ENCODE assay signal across 25 cellular contexts in genomic region chr17:8557176-8557806, GRCh38.
DNase-seq lines count a peak whose midpoint lies in the region; ATAC-seq and TF ChIP-seq lines count a peak whose summit lies in the region.
"Had no signal": no experiment of that assay in that cellular context is flagged by ENCODE, and none has a peak within 500 bp of the region (broad histone marks: within the 10 kb centered on the region; RNA-seq: fewer than 3 reads in every experiment).

No MANE protein-coding gene starts in this region.

- H3K79me2 ChIP-seq in PC-3 (ENCODE audit: low read length): no peaks in the 10 kb centered on the region

- H3K4me3 ChIP-seq in AG10803 (ENCODE audit: low read length): no peak overlapping the region
- no peak overlapping the region for H3K4me3 ChIP-seq in PC-3 (ENCODE audit: low read length)
- no peak overlapping the region for H3K4me3 ChIP-seq in fibroblast of mammary gland (ENCODE audit: control insufficient read depth, low read depth, low read length)
- H3K4me3 ChIP-seq in testis: no peak overlapping the region
- H3K4me3 ChIP-seq: MG63 had no signal

- H3K36me3 ChIP-seq in PC-3 (ENCODE audit: low read depth, low read length) (no peaks in the 10 kb centered on the region), testis (ENCODE audit: low read depth, missing control alignments) (peaks cover 3% of the 10 kb centered on the region)
- H3K36me3 ChIP-seq: MG63 had no signal

- ATAC-seq in PC-3 (no peak), HG03159 (IDR thresholded peaks at IDR 0.05; ENCODE audit: unreplicated experiment) (no peak)
- ATAC-seq: T-cell had no signal

- no peak overlapping the region for H3K4me2 ChIP-seq in PC-3 (ENCODE audit: low read length)

- H3K4me1 ChIP-seq in PC-3 (ENCODE audit: insufficient read depth, low read length) (peaks cover 45% of the 10 kb centered on the region), testis (no peaks in the 10 kb centered on the region)

- H3K4me3 Mint-ChIP-seq in nephron: no peak overlapping the region
- no peak overlapping the region for H3K4me3 Mint-ChIP-seq in activated CD4-positive, alpha-beta T cell treated with anti-CD3 and anti-CD28 coated beads, Interleukin-2, amount 10 ng/mL, durations not matched to agents 24 days and 14 days
- H3K4me3 Mint-ChIP-seq: activated CD4-positive, alpha-beta memory T cell treated with anti-CD3 and anti-CD28 coated beads for 36 hours; activated naive CD4-positive, alpha-beta T cell treated with anti-CD3 and anti-CD28 coated beads, Interleukin-2, amount 50 U/mL, for 24 hours; B cell; CD8-positive, alpha-beta memory T cell; H9; memory B cell; T-cell had no signal

- no peaks in the 10 kb centered on the region for H3K9me3 Mint-ChIP-seq in nephron
- H3K9me3 Mint-ChIP-seq in activated CD4-positive, alpha-beta T cell treated with anti-CD3 and anti-CD28 coated beads, Interleukin-2, amount 10 ng/mL, durations not matched to agents 24 days and 14 days: no peaks in the 10 kb centered on the region
- H3K9me3 Mint-ChIP-seq: activated CD4-positive, alpha-beta memory T cell treated with anti-CD3 and anti-CD28 coated beads for 36 hours; activated naive CD4-positive, alpha-beta T cell treated with anti-CD3 and anti-CD28 coated beads, Interleukin-2, amount 50 U/mL, for 24 hours; CD8-positive, alpha-beta memory T cell; memory B cell; T-cell had no signal

- 80 to 91% methylated on average over 5 of the region's 5 CpGs for WGBS in testis, 2 donors

- H3K9me3 ChIP-seq in PC-3 (ENCODE audit: low read length): no peaks in the 10 kb centered on the region
- no peaks in the 10 kb centered on the region for H3K9me3 ChIP-seq in testis
- H3K9me3 ChIP-seq: MG63 had no signal

- TF ChIP-seq CTCF in AG10803 (conservative IDR thresholded peaks at IDR 0.05; ENCODE audit: low read length): no peak
- no peak for TF ChIP-seq CTCF in PC-3 (conservative IDR thresholded peaks at IDR 0.05; ENCODE audit: low read depth, low read length)
- no peak for TF ChIP-seq CTCF in fibroblast of mammary gland (conservative IDR thresholded peaks at IDR 0.05; ENCODE audit: control insufficient read depth, insufficient read depth, low read depth, low read length)
- no peak for TF ChIP-seq CTCF in nephron (IDR thresholded peaks at IDR 0.05; ENCODE audit: unreplicated experiment in 3 of 3)
- TF ChIP-seq CTCF in testis (IDR thresholded peaks at IDR 0.05): no peak

- POLR2A ChIA-PET in PC-3 (lab: Charles Lee; ENCODE audit: unreplicated experiment): no interaction called here

- peak; percentile 27 for DNase-seq in AG10803 (ENCODE audit: low read depth)
- DNase-seq in PC-3: peak; percentile 3
- DNase-seq in fibroblast of mammary gland (ENCODE audit: low read depth): peak; percentile 17
- no peak for DNase-seq in activated CD4-positive, alpha-beta T cell treated with anti-CD3 and anti-CD28 coated beads, Interleukin-2, amount 10 ng/mL, durations not matched to agents 24 days and 14 days
- no peak for DNase-seq in testis
- no peak for DNase-seq in cerebellar nuclear complex (lab: John Stamatoyannopoulos, UW)
- DNase-seq: activated CD4-positive, alpha-beta memory T cell treated with anti-CD3 and anti-CD28 coated beads for 36 hours; activated CD8-positive, alpha-beta memory T cell treated with anti-CD3 and anti-CD28 coated beads, Interleukin-2, amount 50 U/mL, for 48 hours; anterior cingulate cortex; CD8-positive, alpha-beta memory T cell; H9; KG1; kidney glomerular epithelial cell; MG63; NCI-H1417; NCI-H2081 treated with DMSO at 0.1 percent for 48 hours; NCI-H774; stimulated activated naive CD4-positive, alpha-beta T cell treated with Interleukin-2 at 50 U/mL for 16 hours; T-cell had no signal

- peaks cover 68% of the 10 kb centered on the region for H3K36me3 Mint-ChIP-seq in nephron (ENCODE audit: low read depth)
- peaks cover 2% of the 10 kb centered on the region for H3K36me3 Mint-ChIP-seq in activated CD4-positive, alpha-beta T cell treated with anti-CD3 and anti-CD28 coated beads, Interleukin-2, amount 10 ng/mL, durations not matched to agents 24 days and 14 days (ENCODE audit: low read depth)
- H3K36me3 Mint-ChIP-seq: activated CD4-positive, alpha-beta memory T cell treated with anti-CD3 and anti-CD28 coated beads for 36 hours; activated naive CD4-positive, alpha-beta T cell treated with anti-CD3 and anti-CD28 coated beads, Interleukin-2, amount 50 U/mL, for 24 hours; CD8-positive, alpha-beta memory T cell; memory B cell; T-cell had no signal

- H3K27ac ChIP-seq in PC-3 (ENCODE audit: low read length): no peak overlapping the region
- no peak overlapping the region for H3K27ac ChIP-seq in testis

- H3K27me3 ChIP-seq in PC-3 (ENCODE audit: low read length): no peaks in the 10 kb centered on the region
- H3K27me3 ChIP-seq in testis: no peaks in the 10 kb centered on the region
- H3K27me3 ChIP-seq: MG63 had no signal

- CTCF ChIA-PET in PC-3 (lab: Charles Lee): no interaction called here

- no peaks in the 10 kb centered on the region for H4K20me1 ChIP-seq in PC-3 (ENCODE audit: low read length)

- no peak overlapping the region for H2AFZ ChIP-seq in PC-3 (ENCODE audit: low read length)

- no peak for TF ChIP-seq POLR2A in testis (IDR thresholded peaks at IDR 0.05)

- peak overlapping the region in 2 of 3 experiments; percentile 29 to 42 for H3K27ac Mint-ChIP-seq in nephron
- no peak overlapping the region for H3K27ac Mint-ChIP-seq in activated CD4-positive, alpha-beta T cell treated with anti-CD3 and anti-CD28 coated beads, Interleukin-2, amount 10 ng/mL, durations not matched to agents 24 days and 14 days
- H3K27ac Mint-ChIP-seq: activated CD4-positive, alpha-beta memory T cell treated with anti-CD3 and anti-CD28 coated beads for 36 hours; activated naive CD4-positive, alpha-beta T cell treated with anti-CD3 and anti-CD28 coated beads, Interleukin-2, amount 50 U/mL, for 24 hours; B cell; CD8-positive, alpha-beta memory T cell; memory B cell; progenitor cell of endocrine pancreas; T-cell had no signal

- BruUV-seq in PC-3 (replicated peaks; lab: Mats Ljungman, UMichigan): no TSS peak

- no peak overlapping the region for H3K9ac ChIP-seq in PC-3 (ENCODE audit: low read length)

- H3K4me1 Mint-ChIP-seq in nephron: no peaks in the 10 kb centered on the region
- no peaks in the 10 kb centered on the region for H3K4me1 Mint-ChIP-seq in activated CD4-positive, alpha-beta T cell treated with anti-CD3 and anti-CD28 coated beads, Interleukin-2, amount 10 ng/mL, durations not matched to agents 24 days and 14 days
- H3K4me1 Mint-ChIP-seq: activated naive CD4-positive, alpha-beta T cell treated with anti-CD3 and anti-CD28 coated beads, Interleukin-2, amount 50 U/mL, for 24 hours; B cell; CD8-positive, alpha-beta memory T cell; H9; memory B cell; T-cell had no signal

- no peaks in the 10 kb centered on the region for H3F3A ChIP-seq in PC-3 (ENCODE audit: low read length, unreplicated experiment)

- no peaks in the 10 kb centered on the region for H3K27me3 Mint-ChIP-seq in nephron (ENCODE audit: low read depth)
- H3K27me3 Mint-ChIP-seq in activated CD4-positive, alpha-beta T cell treated with anti-CD3 and anti-CD28 coated beads, Interleukin-2, amount 10 ng/mL, durations not matched to agents 24 days and 14 days: peaks cover 8% of the 10 kb centered on the region
- H3K27me3 Mint-ChIP-seq: progenitor cell of endocrine pancreas had no signal

- H3K9me2 ChIP-seq in PC-3 (replicated peaks; ENCODE audit: low read length): no peaks in the 10 kb centered on the region

- intact Hi-C loops in PC-3 (cut with micrococcal nuclease): no loop called here
- intact Hi-C loops in activated CD4-positive, alpha-beta T cell treated with anti-CD3 and anti-CD28 coated beads, Interleukin-2, amount 10 ng/mL, durations not matched to agents 24 days and 14 days (cut with micrococcal nuclease): no loop called here
- intact Hi-C loops in testis (cut with DNase I; ENCODE audit: low total_unique reads): no loop called here

Comparison
In these comparisons a context has a peak if more than half of its experiments do, and no peak if none do; other contexts are left out.
1. DNase-seq: peak in AG10803 (single experiment), PC-3 (single experiment) and fibroblast of mammary gland (single experiment); none in activated CD4-positive, alpha-beta T cell treated with anti-CD3 and anti-CD28 coated beads, Interleukin-2, amount 10 ng/mL, durations not matched to agents 24 days and 14 days (single experiment), testis (single experiment) and cerebellar nuclear complex (0 of 2).